In the genomic region with DNA sequence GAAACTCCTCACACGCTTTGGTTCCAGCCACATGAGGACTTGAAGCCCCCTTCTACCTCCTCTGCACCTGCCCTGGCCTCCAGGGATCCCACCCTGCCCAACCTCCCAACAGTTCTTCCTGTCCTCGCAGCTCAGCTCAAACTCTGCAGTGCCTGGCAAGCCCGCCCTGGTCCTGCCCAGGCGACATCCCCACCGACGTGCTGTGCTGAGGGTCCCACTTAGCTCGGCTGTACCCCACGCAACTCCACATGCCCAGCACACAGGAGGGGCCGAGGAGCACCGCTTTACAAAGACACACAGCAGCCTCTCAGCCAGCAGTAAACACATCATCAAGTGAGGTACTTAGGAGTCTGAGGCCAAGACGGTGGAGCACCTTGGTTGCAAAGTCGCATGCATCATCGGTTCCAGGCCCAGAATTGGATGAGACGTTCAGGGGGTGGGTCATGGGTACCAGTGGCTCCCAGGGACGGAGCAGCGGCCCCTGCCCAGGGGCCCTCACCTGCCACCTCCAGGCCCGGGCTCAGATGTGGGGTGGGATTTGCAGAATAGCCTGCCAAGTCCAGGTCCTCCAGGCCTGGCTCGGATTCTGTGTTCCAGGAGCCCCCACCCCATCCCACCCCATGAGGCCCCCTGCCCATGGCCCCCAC, we compare ENCODE assay signal across 13 cellular contexts.
"Had no signal": no experiment of that assay in that cellular context is flagged by ENCODE, and none has a peak within 500 bp of the region (broad histone marks: within the 10 kb centered on the region; RNA-seq: fewer than 3 reads in every experiment).

No MANE protein-coding gene starts in this region.

- H3K9me3 ChIP-seq: tibial artery had no signal

- H3K4me1 ChIP-seq: tibial artery had no signal

- H3K4me3 ChIP-seq: tibial artery had no signal

- H3K36me3 ChIP-seq: tibial artery, WERI-Rb-1 had no signal

- FAIRE-seq: islet of Langerhans had no signal

- DNase-seq: activated CD4-positive, alpha-beta memory T cell treated with anti-CD3 and anti-CD28 coated beads, Interleukin-2, amount 10 ng/mL, durations not matched to agents 7 days and 5 days; activated CD8-positive, alpha-beta memory T cell treated with anti-CD3 and anti-CD28 coated beads, Interleukin-2, amount 10 ng/mL, durations not matched to agents 7 days and 5 days; activated naive CD4-positive, alpha-beta T cell; activated naive CD8-positive, alpha-beta T cell treated with anti-CD3 and anti-CD28 coated beads for 36 hours; amniotic stem cell; foreskin melanocyte; glutamatergic neuron; hippocampal formation; stimulated activated CD4-positive, alpha-beta T cell treated with anti-CD3 and anti-CD28 coated beads, Interleukin-2, amount 100 ng/mL, for 24 hours; stimulated activated naive CD4-positive, alpha-beta T cell treated with Interleukin-2 at 50 U/mL for 16 hours; tibial artery; WERI-Rb-1 had no signal

- H3K27ac ChIP-seq: tibial artery, WERI-Rb-1 had no signal
